8 cellular contexts compared by ENCODE assay signal in the genomic region with DNA sequence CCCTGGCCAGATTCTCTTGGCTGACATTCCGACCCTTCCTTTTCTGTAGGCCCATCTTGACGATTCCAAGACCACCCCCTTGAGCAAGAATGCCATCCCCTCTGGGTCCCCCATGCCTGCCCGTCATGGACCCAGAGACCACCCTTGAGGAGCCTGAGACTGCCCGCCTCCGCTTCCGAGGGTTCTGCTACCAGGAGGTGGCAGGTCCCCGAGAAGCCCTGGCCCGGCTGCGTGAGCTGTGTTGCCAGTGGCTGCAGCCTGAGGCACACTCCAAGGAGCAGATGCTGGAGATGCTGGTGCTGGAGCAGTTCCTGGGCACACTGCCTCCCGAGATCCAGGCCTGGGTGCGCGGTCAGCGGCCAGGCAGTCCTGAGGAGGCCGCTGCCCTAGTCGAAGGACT. TPM values are rescaled to one million over a fixed set of nuclear protein-coding genes. Genes with fewer than 3 reads are reported as not detected.
DNase-seq lines count a peak whose midpoint lies in the region; ATAC-seq and TF ChIP-seq lines count a peak whose summit lies in the region.

No MANE protein-coding gene starts in this region.

- ATAC-seq in effector memory CD8-positive, alpha-beta T cell (replicated peaks): no peak
- no peak for ATAC-seq in HG02973 (IDR thresholded peaks at IDR 0.05; ENCODE audit: unreplicated experiment)
- ATAC-seq in body of pancreas: no peak
- no peak for ATAC-seq in HG03108 (IDR thresholded peaks at IDR 0.05; ENCODE audit: unreplicated experiment)
- no peak for ATAC-seq in GM21723 (IDR thresholded peaks at IDR 0.05; ENCODE audit: unreplicated experiment)

- peaks cover 13 to 23% of the 10 kb centered on the region in 2 donors for H3K4me1 Mint-ChIP-seq in effector memory CD8-positive, alpha-beta T cell (ENCODE audit: low read depth in 2 of 2)

- no peak overlapping the region for H2AFZ ChIP-seq in Loucy (ENCODE audit: low read length)
- no peak overlapping the region for H2AFZ ChIP-seq in neural cell (ENCODE audit: low read depth, low read length)

- intact Hi-C loops in body of pancreas (cut with DNase I): no loop called here

- peaks cover 9% of the 10 kb centered on the region; the same call in 1 of the 2 replicates for H3K36me3 ChIP-seq in Loucy (ENCODE audit: insufficient read depth, low read length)
- peaks cover 5% of the 10 kb centered on the region for H3K36me3 ChIP-seq in neural cell (ENCODE audit: insufficient read depth, low read length)
- H3K36me3 ChIP-seq in body of pancreas (replicated peaks in 1 of 2; ENCODE audit: insufficient read depth in 1 of 2, low read depth in 2 of 2): peaks cover 0 to 3% of the 10 kb centered on the region in 2 donors

- peak overlapping the region; percentile 81 to 89 for H3K4me3 Mint-ChIP-seq in effector memory CD8-positive, alpha-beta T cell

- H4K20me1 ChIP-seq in Loucy (ENCODE audit: insufficient read depth, low read length, poor library complexity, severe bottlenecking): no peaks in the 10 kb centered on the region
- no peaks in the 10 kb centered on the region for H4K20me1 ChIP-seq in neural cell (ENCODE audit: insufficient read depth)

- H3K27ac ChIP-seq in neural cell (ENCODE audit: low read length) (peak overlapping the region; percentile 89), body of pancreas (peak overlapping the region in 1 of 4 donors; percentile 96)

- TF ChIP-seq POLR2A in body of pancreas (IDR thresholded peaks at IDR 0.05): no peak

- H3K9me3 ChIP-seq in Loucy (ENCODE audit: insufficient read depth, low read depth, low read length): no peaks in the 10 kb centered on the region
- no peaks in the 10 kb centered on the region for H3K9me3 ChIP-seq in neural cell (ENCODE audit: low read length)
- H3K9me3 ChIP-seq in body of pancreas: no peaks in the 10 kb centered on the region

- H3K79me2 ChIP-seq in Loucy (ENCODE audit: insufficient read depth, low read length) (no peaks in the 10 kb centered on the region), neural cell (replicated peaks; ENCODE audit: insufficient read depth, low read length) (no peaks in the 10 kb centered on the region)

- H3K9ac ChIP-seq in Loucy (ENCODE audit: low read depth, low read length, poor library complexity, severe bottlenecking): peak overlapping the region; percentile 88
- H3K9ac ChIP-seq in neural cell (ENCODE audit: low read length): peak overlapping the region; percentile 90

- H3K4me1 ChIP-seq in Loucy (ENCODE audit: insufficient read depth, low read length, poor library complexity, severe bottlenecking) (peaks cover 24% of the 10 kb centered on the region), body of pancreas (peaks cover 22% of the 10 kb centered on the region)

- peaks cover 34% of the 10 kb centered on the region for H3K36me3 Mint-ChIP-seq in effector memory CD8-positive, alpha-beta T cell (ENCODE audit: insufficient read depth)

- no peaks in the 10 kb centered on the region for H3F3A ChIP-seq in Loucy (ENCODE audit: low read depth)
- no peaks in the 10 kb centered on the region for H3F3A ChIP-seq in neural cell (ENCODE audit: insufficient read depth, low read length, poor library complexity, severe bottlenecking)

- H3K27me3 Mint-ChIP-seq in effector memory CD8-positive, alpha-beta T cell: no peaks in the 10 kb centered on the region

- H3K4me2 ChIP-seq in Loucy (ENCODE audit: low read depth, low read length, poor library complexity, severe bottlenecking) (peak overlapping the region; percentile 83), neural cell (ENCODE audit: low read length) (peak overlapping the region; percentile 89)

- H3K27ac Mint-ChIP-seq in effector memory CD8-positive, alpha-beta T cell: peak overlapping the region; percentile 98 to 99

- no peaks in the 10 kb centered on the region for H3K9me3 Mint-ChIP-seq in effector memory CD8-positive, alpha-beta T cell

- 40 to 83% methylated on average over 2 to 13 of the region's 15 CpGs for WGBS in body of pancreas, 2 donors

- no peaks in the 10 kb centered on the region for H3K9me2 ChIP-seq in Loucy (replicated peaks; ENCODE audit: low read depth, low read length)
- H3K9me2 ChIP-seq in neural cell (ENCODE audit: insufficient read depth, low read length): no peaks in the 10 kb centered on the region

- no peak for TF ChIP-seq EP300 in neural cell (conservative IDR thresholded peaks at IDR 0.05; ENCODE audit: poor library complexity, severe bottlenecking)

- DNase-seq in AG10803 (ENCODE audit: low read depth) (no peak), body of pancreas (no peak)
- DNase-seq in effector memory CD8-positive, alpha-beta T cell: no peak

- peak overlapping the region; percentile 75 for H3K4me3 ChIP-seq in AG10803 (ENCODE audit: low read length)
- H3K4me3 ChIP-seq in Loucy (ENCODE audit: low read length, poor library complexity, severe bottlenecking): peak overlapping the region; percentile 93
- H3K4me3 ChIP-seq in neural cell (ENCODE audit: low read length): peak overlapping the region; percentile 94
- no peak overlapping the region for H3K4me3 ChIP-seq in body of pancreas

- H3K27me3 ChIP-seq in Loucy (ENCODE audit: insufficient read depth, low read length, poor library complexity, severe bottlenecking) (no peaks in the 10 kb centered on the region), neural cell (ENCODE audit: insufficient read depth, low read depth, low read length) (no peaks in the 10 kb centered on the region), body of pancreas (no peaks in the 10 kb centered on the region)

- TF ChIP-seq RAD21 in neural cell (conservative IDR thresholded peaks at IDR 0.05): no peak

- no peak for TF ChIP-seq CTCF in AG10803 (conservative IDR thresholded peaks at IDR 0.05; ENCODE audit: low read length)
- TF ChIP-seq CTCF in Loucy (conservative IDR thresholded peaks at IDR 0.05; ENCODE audit: low read length): no peak
- TF ChIP-seq CTCF in neural cell (IDR thresholded peaks at IDR 0.05; ENCODE audit: poor library complexity, severe bottlenecking): no peak
- TF ChIP-seq CTCF in body of pancreas (IDR thresholded peaks at IDR 0.05): no peak

TF ChIP-seq in neural cell, 6 proteins besides CTCF, POLR2A, EP300 and RAD21:
- no peak for TF ChIP-seq TAF1 (IDR thresholded peaks at IDR 0.05; ENCODE audit: low read depth)
- TF ChIP-seq POLR2AphosphoS5 (IDR thresholded peaks at IDR 0.05): no peak
- TF ChIP-seq SMC3 (conservative IDR thresholded peaks at IDR 0.05; ENCODE audit: poor library complexity): no peak
- no peak for TF ChIP-seq EZH2 (IDR thresholded peaks at IDR 0.05; ENCODE audit: borderline replicate concordance, insufficient read depth, low read length, poor library complexity, severe bottlenecking)
- no peak for TF ChIP-seq MXI1 (conservative IDR thresholded peaks at IDR 0.05; ENCODE audit: poor library complexity, severe bottlenecking)
- TF ChIP-seq, protein P1, sequence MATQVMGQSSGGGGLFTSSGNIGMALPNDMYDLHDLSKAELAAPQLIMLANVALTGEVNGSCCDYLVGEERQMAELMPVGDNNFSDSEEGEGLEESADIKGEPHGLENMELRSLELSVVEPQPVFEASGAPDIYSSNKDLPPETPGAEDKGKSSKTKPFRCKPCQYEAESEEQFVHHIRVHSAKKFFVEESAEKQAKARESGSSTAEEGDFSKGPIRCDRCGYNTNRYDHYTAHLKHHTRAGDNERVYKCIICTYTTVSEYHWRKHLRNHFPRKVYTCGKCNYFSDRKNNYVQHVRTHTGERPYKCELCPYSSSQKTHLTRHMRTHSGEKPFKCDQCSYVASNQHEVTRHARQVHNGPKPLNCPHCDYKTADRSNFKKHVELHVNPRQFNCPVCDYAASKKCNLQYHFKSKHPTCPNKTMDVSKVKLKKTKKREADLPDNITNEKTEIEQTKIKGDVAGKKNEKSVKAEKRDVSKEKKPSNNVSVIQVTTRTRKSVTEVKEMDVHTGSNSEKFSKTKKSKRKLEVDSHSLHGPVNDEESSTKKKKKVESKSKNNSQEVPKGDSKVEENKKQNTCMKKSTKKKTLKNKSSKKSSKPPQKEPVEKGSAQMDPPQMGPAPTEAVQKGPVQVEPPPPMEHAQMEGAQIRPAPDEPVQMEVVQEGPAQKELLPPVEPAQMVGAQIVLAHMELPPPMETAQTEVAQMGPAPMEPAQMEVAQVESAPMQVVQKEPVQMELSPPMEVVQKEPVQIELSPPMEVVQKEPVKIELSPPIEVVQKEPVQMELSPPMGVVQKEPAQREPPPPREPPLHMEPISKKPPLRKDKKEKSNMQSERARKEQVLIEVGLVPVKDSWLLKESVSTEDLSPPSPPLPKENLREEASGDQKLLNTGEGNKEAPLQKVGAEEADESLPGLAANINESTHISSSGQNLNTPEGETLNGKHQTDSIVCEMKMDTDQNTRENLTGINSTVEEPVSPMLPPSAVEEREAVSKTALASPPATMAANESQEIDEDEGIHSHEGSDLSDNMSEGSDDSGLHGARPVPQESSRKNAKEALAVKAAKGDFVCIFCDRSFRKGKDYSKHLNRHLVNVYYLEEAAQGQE (IDR thresholded peaks at IDR 0.05; ENCODE audit: borderline replicate concordance): no peak

RNA-seq across cellular contexts. Expression of gene ZNF446, which starts 1.0 kb away (rescaled TPM):
- polyA plus RNA-seq in neural cell: 18.2 and 25.9 TPM in 2 replicates
- polyA minus RNA-seq in neural cell: 19.9 and 23.1 TPM in 2 replicates
- total RNA-seq in body of pancreas: 10 to 100 TPM in 1 of 2 donors, 1 to 10 TPM in 1; 8.2 to 10.4 TPM

RNA-seq across cellular contexts. Expression of gene ZNF324, which starts 10.2 kb away (rescaled TPM):
- polyA plus RNA-seq in neural cell: 12.5 and 19.5 TPM in 2 replicates
- 47.1 and 53.1 TPM in 2 replicates for polyA minus RNA-seq in neural cell
- total RNA-seq in body of pancreas: 10 to 100 TPM in 1 of 2 donors, 1 to 10 TPM in 1; 9.9 to 13.2 TPM

RNA-seq across cellular contexts. Expression of gene ZNF324B, which starts 25.7 kb away (rescaled TPM):
- polyA plus RNA-seq in neural cell: 7.8 and 10.4 TPM in 2 replicates
- polyA minus RNA-seq in neural cell: 28.4 and 30.9 TPM in 2 replicates
- total RNA-seq in body of pancreas: 1 to 10 TPM; 4.6 to 8.6 TPM

RNA-seq across cellular contexts. Expression of gene SLC27A5, which starts 34.7 kb away (rescaled TPM):
- polyA plus RNA-seq in neural cell: 14.9 and 19.7 TPM in 2 replicates
- 3.4 and 5.6 TPM in 2 replicates for polyA minus RNA-seq in neural cell
- 1 to 10 TPM; 5.4 to 9.9 TPM for total RNA-seq in body of pancreas

RNA-seq across cellular contexts. Expression of gene ZNF132, which starts 37.2 kb away (rescaled TPM):
- 0.77 and 1.0 TPM in 2 replicates for polyA plus RNA-seq in neural cell
- 14.1 and 15.6 TPM in 2 replicates for polyA minus RNA-seq in neural cell
- total RNA-seq in body of pancreas: 1 to 10 TPM; 3.4 to 5.9 TPM

Comparison
In these comparisons a context has a peak if more than half of its experiments do, and no peak if none do; other contexts are left out.
1. H3K4me3 ChIP-seq: peak in AG10803 (single experiment), Loucy (single experiment) and neural cell (single experiment); none in body of pancreas (0 of 2).